In genomic region chr3:141686477-141687280, GRCh38 we compare ENCODE assay signal across 8 cellular contexts. TPM values are rescaled to one million over a fixed set of nuclear protein-coding genes. Genes with fewer than 3 reads are reported as not detected.
DNase-seq lines count a peak whose midpoint lies in the region; TF ChIP-seq lines count a peak whose summit lies in the region.

No MANE protein-coding gene starts in this region.

- no peak overlapping the region for H3K4ac ChIP-seq in H9 (ENCODE audit: low read depth, low read length)

- no peak overlapping the region for H2BK15ac ChIP-seq in H9 (ENCODE audit: low read depth, low read length)

- H2AFZ ChIP-seq in smooth muscle cell (ENCODE audit: low read depth) (peak overlapping the region; percentile 7), H9 (ENCODE audit: low read length) (no peak overlapping the region)

- H3K27ac ChIP-seq in smooth muscle cell (ENCODE audit: low read depth) (no peak overlapping the region), H9 (ENCODE audit: insufficient read length, low read depth, low read length) (no peak overlapping the region)

- H3K9me3 Mint-ChIP-seq in H9: no peaks in the 10 kb centered on the region

- H3K23ac ChIP-seq in H9 (ENCODE audit: insufficient read length, low read depth, low read length): no peak overlapping the region

- H3K18ac ChIP-seq in H9 (ENCODE audit: insufficient read length, low read depth, low read length): no peak overlapping the region

- no peak overlapping the region for H3K4me2 ChIP-seq in smooth muscle cell
- no peak overlapping the region for H3K4me2 ChIP-seq in H9 (ENCODE audit: insufficient read depth, insufficient read length, low read length)

- H3K14ac ChIP-seq in H9 (ENCODE audit: insufficient read depth, low read length): no peak overlapping the region

- no peak overlapping the region for H3K56ac ChIP-seq in H9 (ENCODE audit: insufficient read length, low read depth, low read length)

- H2BK20ac ChIP-seq in H9 (ENCODE audit: low read depth, low read length, poor library complexity, severe bottlenecking): no peak overlapping the region

- no peak overlapping the region for H3K4me3 ChIP-seq in smooth muscle cell

- DNase-seq in DMS 273 (lab: John Stamatoyannopoulos, UW; ENCODE audit: unreplicated experiment) (peak; percentile 92), NCI-H1694 treated with DMSO at 0.1 percent for 48 hours (lab: John Stamatoyannopoulos, UW) (peak; percentile 91), amygdala (lab: John Stamatoyannopoulos, UW) (peak in 55 of 56 donors; percentile 6 to 94 (median 62)), hippocampal formation (lab: John Stamatoyannopoulos, UW) (peak; percentile 69 to 82), smooth muscle cell (lab: John Stamatoyannopoulos, UW; ENCODE audit: unreplicated experiment) (no peak), H9 (no peak), RPMI8226 (no peak), islet precursor cell (no peak)

- TF ChIP-seq CTCF in smooth muscle cell (IDR thresholded peaks at IDR 0.05; ENCODE audit: borderline replicate concordance, insufficient read depth, poor library complexity, severe bottlenecking): no peak
- TF ChIP-seq CTCF in H9 (conservative IDR thresholded peaks at IDR 0.05): no peak

- H3K4me1 ChIP-seq in smooth muscle cell (ENCODE audit: low read depth): no peaks in the 10 kb centered on the region
- peaks cover 2% of the 10 kb centered on the region; the same call in 1 of the 2 replicates for H3K4me1 ChIP-seq in H9 (ENCODE audit: insufficient read depth, low read length)

- H2BK12ac ChIP-seq in H9 (ENCODE audit: insufficient read length, low read depth, low read length): no peak overlapping the region

- no peak overlapping the region for H4K91ac ChIP-seq in H9 (ENCODE audit: insufficient read length, low read depth, low read length)

- H4K20me1 ChIP-seq in smooth muscle cell (ENCODE audit: low read depth): no peaks in the 10 kb centered on the region
- H4K20me1 ChIP-seq in H9 (ENCODE audit: control insufficient read depth, insufficient read depth, insufficient read length): no peaks in the 10 kb centered on the region

- H3K36me3 ChIP-seq in smooth muscle cell (ENCODE audit: low read depth): no peaks in the 10 kb centered on the region

- no peak overlapping the region for H2BK5ac ChIP-seq in H9 (ENCODE audit: insufficient read length, low read length)

- H3K4me1 Mint-ChIP-seq in H9: peaks cover 21 to 26% of the 10 kb centered on the region in 2 experiments

- no peaks in the 10 kb centered on the region for H3F3A ChIP-seq in smooth muscle cell (ENCODE audit: low read depth)

- peaks cover 3% of the 10 kb centered on the region for H3K23me2 ChIP-seq in H9 (ENCODE audit: insufficient read length, low read depth, low read length, poor library complexity, severe bottlenecking)

- WGBS in smooth muscle cell (ENCODE audit: low lambda C conversion rate): 92% methylated on average over 8 of the region's 8 CpGs
- WGBS in H9 (ENCODE audit: extremely low coverage, insufficient read length, low lambda C conversion rate): no CpG with 5 or more reads among the region's 8 CpGs

- no peak overlapping the region for H2AK5ac ChIP-seq in H9 (ENCODE audit: insufficient read length, low read length)

- no peak overlapping the region for H4K8ac ChIP-seq in H9 (replicated peaks; ENCODE audit: insufficient read length, low read depth, low read length)

- H3K79me1 ChIP-seq in H9 (ENCODE audit: insufficient read depth, low read depth, low read length, poor library complexity, severe bottlenecking): no peaks in the 10 kb centered on the region

- no peak overlapping the region for H2BK120ac ChIP-seq in H9 (ENCODE audit: low read depth, low read length, poor library complexity, severe bottlenecking)

- H4K5ac ChIP-seq in H9 (ENCODE audit: insufficient read length, low read depth, low read length): no peak overlapping the region

- H3T11ph ChIP-seq in H9 (ENCODE audit: low read length): no peak overlapping the region

- no peaks in the 10 kb centered on the region for H3K9me3 ChIP-seq in smooth muscle cell (replicated peaks; ENCODE audit: low read depth)
- H3K9me3 ChIP-seq in H9 (ENCODE audit: control insufficient read depth, low read depth, low read length): no peaks in the 10 kb centered on the region

- H3K9ac ChIP-seq in smooth muscle cell (ENCODE audit: low read depth) (no peak overlapping the region), H9 (ENCODE audit: extremely low read depth, insufficient read length, low read length) (no peak overlapping the region)

- no peak overlapping the region for H3K27ac Mint-ChIP-seq in H9

- H3K27me3 Mint-ChIP-seq in H9 (ENCODE audit: low read depth): no peaks in the 10 kb centered on the region

- no peak overlapping the region for H3K4me3 Mint-ChIP-seq in H9

- H3K36me3 Mint-ChIP-seq in H9 (ENCODE audit: insufficient read depth in 1 of 3, low read depth in 3 of 3): no peaks in the 10 kb centered on the region; a peak in 1 of 7 replicates

- no peaks in the 10 kb centered on the region for H3K27me3 ChIP-seq in smooth muscle cell (ENCODE audit: low read depth)
- H3K27me3 ChIP-seq in H9 (ENCODE audit: insufficient read depth, low read length): no peaks in the 10 kb centered on the region

- H3K79me2 ChIP-seq in smooth muscle cell (ENCODE audit: low read depth) (no peaks in the 10 kb centered on the region), H9 (ENCODE audit: insufficient read depth, low read length) (no peaks in the 10 kb centered on the region)

RNA-seq across cellular contexts. Expression of gene RNF7, which starts 51.4 kb away (rescaled TPM):
- total RNA-seq in smooth muscle cell: 127 and 130 TPM in 2 replicates
- polyA plus RNA-seq in smooth muscle cell: 229 and 233 TPM in 2 replicates
- 125 and 126 TPM in 2 replicates for total RNA-seq in H9 (2021)

Comparison
In these comparisons a context has a peak if more than half of its experiments do, and no peak if none do; other contexts are left out.
1. DNase-seq: peak in DMS 273 (single experiment), NCI-H1694 treated with DMSO at 0.1 percent for 48 hours (single experiment), amygdala (55 of 56) and hippocampal formation (2 of 2); none in smooth muscle cell (single experiment), H9 (single experiment), RPMI8226 (single experiment) and islet precursor cell (single experiment).